9 cellular contexts compared by ENCODE assay signal in genomic region chr5:131747180-131748105, GRCh38. TPM values are rescaled to one million over a fixed set of nuclear protein-coding genes. Genes with fewer than 3 reads are reported as not detected.
DNase-seq lines count a peak whose midpoint lies in the region; ATAC-seq and TF ChIP-seq lines count a peak whose summit lies in the region.
"Had no signal": no experiment of that assay in that cellular context is flagged by ENCODE, and none has a peak within 500 bp of the region (broad histone marks: within the 10 kb centered on the region; RNA-seq: fewer than 3 reads in every experiment).

No MANE protein-coding gene starts in this region.

- H3K27me3 Mint-ChIP-seq in T-helper 17 cell, result no peaks in the 10 kb centered on the region

- peak overlapping the region; percentile 4 for H3K4me2 ChIP-seq in osteoblast (ENCODE audit: insufficient read depth, low read length)

- no peak overlapping the region for H2AFZ ChIP-seq in osteoblast (ENCODE audit: low read length)

- no peak overlapping the region for H3K4me3 ChIP-seq in osteoblast (ENCODE audit: insufficient read depth, low read length)
- H3K4me3 ChIP-seq: SK-N-MC had no signal

- peaks cover 13% of the 10 kb centered on the region for H3K36me3 Mint-ChIP-seq in T-helper 17 cell (ENCODE audit: low read depth)

- TF ChIP-seq CTCF in osteoblast (IDR thresholded peaks at IDR 0.05; ENCODE audit: extremely low read depth, low read depth, low read length), result no peak

- peaks cover 14% of the 10 kb centered on the region for H3K36me3 ChIP-seq in osteoblast (ENCODE audit: insufficient read depth, low read length)

- H3K4me1 Mint-ChIP-seq in T-helper 17 cell, result peaks cover 39% of the 10 kb centered on the region

- H3K27ac Mint-ChIP-seq in T-helper 17 cell, result peak overlapping the region; percentile 89

- H3K9me3 ChIP-seq in T-helper 17 cell (ENCODE audit: control insufficient read depth, low read length, poor library complexity, severe bottlenecking) (no peaks in the 10 kb centered on the region), osteoblast (ENCODE audit: low read depth, low read length) (no peaks in the 10 kb centered on the region)

- peaks cover 94% of the 10 kb centered on the region for H3K79me2 ChIP-seq in osteoblast (ENCODE audit: insufficient read depth, low read length)

- H3K27ac ChIP-seq in osteoblast (ENCODE audit: low read depth, low read length), result no peak overlapping the region
- H3K27ac ChIP-seq: SK-N-MC had no signal

- no peaks in the 10 kb centered on the region for H3K27me3 ChIP-seq in osteoblast (ENCODE audit: insufficient read depth, low read length)

- DNase-seq in T-helper 17 cell, result no peak
- no peak for DNase-seq in osteoblast (ENCODE audit: insufficient read length, low spot score, missing footprints)
- DNase-seq in occipital lobe (lab: John Stamatoyannopoulos, UW), result no peak
- DNase-seq in activated CD8-positive, alpha-beta memory T cell treated with anti-CD3 and anti-CD28 coated beads, Interleukin-2, amount 50 U/mL, for 48 hours, result no peak
- DNase-seq in activated CD8-positive, alpha-beta memory T cell treated with anti-CD3 and anti-CD28 coated beads for 24 hours, result no peak
- DNase-seq in NK-92 (lab: John Stamatoyannopoulos, UW; ENCODE audit: unreplicated experiment), result no peak

- peaks cover 38% of the 10 kb centered on the region for H4K20me1 ChIP-seq in osteoblast (ENCODE audit: insufficient read depth, low read length)

- peaks cover 17% of the 10 kb centered on the region for H3K4me1 ChIP-seq in osteoblast (ENCODE audit: insufficient read depth, low read length)

- peak overlapping the region; percentile 45 for H3K4me3 Mint-ChIP-seq in T-helper 17 cell

- ATAC-seq in GM18909 (IDR thresholded peaks at IDR 0.05; ENCODE audit: poor library complexity, unreplicated experiment) (peak; percentile 83), HG03095 (IDR thresholded peaks at IDR 0.05; ENCODE audit: unreplicated experiment) (peak; percentile 73), T-helper 17 cell (peak; percentile 77)

RNA-seq across cellular contexts. Expression of gene FNIP1, which starts 49.4 kb away (rescaled TPM):
- 10 to 100 TPM; 27.5 to 28.8 TPM for total RNA-seq in T-helper 17 cell
- 108 and 116 TPM in 2 replicates for total RNA-seq in osteoblast
- 64.4 TPM for total RNA-seq in occipital lobe
